Comparison of ENCODE assay signal across 9 cellular contexts in the genomic region with DNA sequence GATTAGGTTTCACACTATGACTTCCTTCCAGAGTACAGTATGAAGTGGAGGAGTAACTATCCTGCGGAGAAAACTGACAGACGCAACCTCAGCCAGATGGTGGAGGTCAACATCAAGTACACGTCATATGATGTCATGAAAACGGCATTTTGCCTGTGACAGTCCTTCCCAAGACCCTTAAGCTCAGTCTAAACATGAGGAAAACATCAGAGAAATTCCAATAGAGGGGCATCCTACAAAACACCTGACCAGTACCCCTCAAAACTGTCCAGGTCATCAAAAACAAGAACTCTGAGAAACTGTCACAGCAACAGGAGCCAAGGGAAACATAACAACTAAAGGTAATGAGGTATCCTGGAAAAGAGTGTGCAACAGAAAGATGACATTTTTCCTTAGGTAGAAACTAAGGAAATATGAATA. TPM values are rescaled to one million over a fixed set of nuclear protein-coding genes. Genes with fewer than 3 reads are reported as not detected.
DNase-seq lines count a peak whose midpoint lies in the region; ATAC-seq and TF ChIP-seq lines count a peak whose summit lies in the region.
"Had no signal": no experiment of that assay in that cellular context is flagged by ENCODE, and none has a peak within 500 bp of the region (broad histone marks: within the 10 kb centered on the region; RNA-seq: fewer than 3 reads in every experiment).

No MANE protein-coding gene starts in this region.

- no TSS peak for BruUV-seq in IMR-90 (replicated peaks; lab: Mats Ljungman, UMichigan)

- TF ChIP-seq RAD21 in IMR-90 (IDR thresholded peaks at IDR 0.05; ENCODE audit: low read length), result no peak

- H3K27me3 ChIP-seq in CD4-positive, alpha-beta memory T cell (ENCODE audit: insufficient read depth, low read length), result no peaks in the 10 kb centered on the region
- no peaks in the 10 kb centered on the region for H3K27me3 ChIP-seq in IMR-90 (ENCODE audit: control insufficient read depth, insufficient read depth, low read length)
- H3K27me3 ChIP-seq in mesenchymal stem cell (ENCODE audit: control insufficient read depth in 1 of 2, insufficient read depth in 1 of 2, low read length in 2 of 2), result no peaks in the 10 kb centered on the region

- ATAC-seq in IMR-90 (ENCODE audit: low read depth) (no peak), HG03097 (IDR thresholded peaks at IDR 0.05; ENCODE audit: low FRiP score, unreplicated experiment) (no peak), GM18858 (IDR thresholded peaks at IDR 0.05; ENCODE audit: unreplicated experiment) (no peak)

- peaks cover 0 to 2% (median 0%) of the 10 kb centered on the region in 8 donors for H3K9me3 Mint-ChIP-seq in CD4-positive, alpha-beta memory T cell
- peaks cover 4% of the 10 kb centered on the region for H3K9me3 Mint-ChIP-seq in activated CD4-positive, alpha-beta memory T cell treated with anti-CD3 and anti-CD28 coated beads for 36 hours

- H2BK15ac ChIP-seq in IMR-90 (ENCODE audit: low read depth, low read length) (no peak overlapping the region), mesenchymal stem cell (ENCODE audit: low read depth, poor library complexity, severe bottlenecking) (no peak overlapping the region)

- peak overlapping the region in 6 of 8 donors; percentile 10 to 68 (median 62) for H3K4me3 Mint-ChIP-seq in CD4-positive, alpha-beta memory T cell
- H3K4me3 Mint-ChIP-seq in activated CD4-positive, alpha-beta memory T cell treated with anti-CD3 and anti-CD28 coated beads for 36 hours, result peak overlapping the region; percentile 50

- H3K4me3 ChIP-seq in CD4-positive, alpha-beta memory T cell (ENCODE audit: low read length in 2 of 2), result no peak overlapping the region
- H3K4me3 ChIP-seq in IMR-90 (ENCODE audit: insufficient read depth, low read depth, low read length) (no peak overlapping the region), mesenchymal stem cell (ENCODE audit: insufficient read depth in 1 of 2, low read depth in 1 of 2, low read length in 2 of 2) (no peak overlapping the region)

- CTCF ChIA-PET in CD4-positive, alpha-beta memory T cell (lab: Charles Lee; ENCODE audit: partially characterized antibody), result interaction anchor here (1.0 to 6.2 kb wide), 6 partner anchors 115 to 204 kb away, joined by 3 to 49 read pairs (median 9); a partner anchor contains a TSS
- CTCF ChIA-PET in IMR-90 (lab: Yijun Ruan, JAX), result interaction anchor here (0.6 to 1.9 kb wide), 7 partner anchors 33 to 157 kb away, joined by 3 to 6 read pairs (median 4); no protein-coding TSS in a partner anchor
- CTCF ChIA-PET in activated CD4-positive, alpha-beta memory T cell treated with anti-CD3 and anti-CD28 coated beads for 36 hours (lab: Charles Lee), result interaction anchor here (0.7 to 3.3 kb wide), 4 partner anchors 116 to 188 kb away, joined by 3 to 26 read pairs (median 5); no protein-coding TSS in a partner anchor

- H3K79me1 ChIP-seq in IMR-90 (ENCODE audit: low read depth in 1 of 2, low read length in 2 of 2) (peaks cover 24 to 56% of the 10 kb centered on the region in 2 experiments), mesenchymal stem cell (replicated peaks; ENCODE audit: low read length, poor library complexity, severe bottlenecking) (peaks cover 18% of the 10 kb centered on the region)

- no peak for TF ChIP-seq POLR2A in IMR-90 (IDR thresholded peaks at IDR 0.05; ENCODE audit: low read depth, low read length)

- no peak for DNase-seq in CD4-positive, alpha-beta memory T cell
- DNase-seq in IMR-90 (peak; percentile 89), mesenchymal stem cell (peak; percentile 84), DMS79 (lab: John Stamatoyannopoulos, UW) (no peak)
- DNase-seq in activated CD4-positive, alpha-beta memory T cell treated with anti-CD3 and anti-CD28 coated beads for 36 hours, result no peak
- DNase-seq in stimulated activated CD4-positive, alpha-beta T cell treated with anti-CD3 and anti-CD28 coated beads, Interleukin-2, amount 100 ng/mL, for 48 hours, result no peak

- H3K9me3 ChIP-seq in CD4-positive, alpha-beta memory T cell (ENCODE audit: control insufficient read depth in 1 of 2, low read length in 2 of 2), result no peaks in the 10 kb centered on the region
- H3K9me3 ChIP-seq in IMR-90 (ENCODE audit: control insufficient read depth, insufficient read depth, low read length) (no peaks in the 10 kb centered on the region), mesenchymal stem cell (ENCODE audit: control insufficient read depth, low read length) (no peaks in the 10 kb centered on the region)

- no peaks in the 10 kb centered on the region for H3K27me3 Mint-ChIP-seq in CD4-positive, alpha-beta memory T cell
- H3K27me3 Mint-ChIP-seq in activated CD4-positive, alpha-beta memory T cell treated with anti-CD3 and anti-CD28 coated beads for 36 hours, result peaks cover 4% of the 10 kb centered on the region

- H3K36me3 Mint-ChIP-seq in CD4-positive, alpha-beta memory T cell, result peaks cover 0 to 8% of the 10 kb centered on the region in 2 donors
- peaks cover 29% of the 10 kb centered on the region for H3K36me3 Mint-ChIP-seq in activated CD4-positive, alpha-beta memory T cell treated with anti-CD3 and anti-CD28 coated beads for 36 hours

- H4K91ac ChIP-seq in IMR-90 (ENCODE audit: insufficient read depth, low read depth, low read length), result no peak overlapping the region
- no peak overlapping the region for H4K91ac ChIP-seq in mesenchymal stem cell (ENCODE audit: low read length)

- no peak overlapping the region for H4K5ac ChIP-seq in IMR-90 (ENCODE audit: low read depth, low read length)

- H3K56ac ChIP-seq in IMR-90 (ENCODE audit: extremely low read depth, insufficient read depth, low read length), result no peak overlapping the region

- H3K18ac ChIP-seq in IMR-90 (ENCODE audit: low read depth, low read length), result no peak overlapping the region
- no peak overlapping the region for H3K18ac ChIP-seq in mesenchymal stem cell (ENCODE audit: low read depth in 1 of 2, low read length in 2 of 2)

- H3K27ac Mint-ChIP-seq in CD4-positive, alpha-beta memory T cell, result peak overlapping the region; percentile 35 to 99 (median 75)
- H3K27ac Mint-ChIP-seq in activated CD4-positive, alpha-beta memory T cell treated with anti-CD3 and anti-CD28 coated beads for 36 hours, result peak overlapping the region; percentile 64

- no peaks in the 10 kb centered on the region for H3K36me3 ChIP-seq in CD4-positive, alpha-beta memory T cell (ENCODE audit: insufficient read depth, low read length)
- H3K36me3 ChIP-seq in IMR-90 (ENCODE audit: control insufficient read depth, insufficient read depth, low read length) (no peaks in the 10 kb centered on the region; the same call in 1 of the 2 replicates), mesenchymal stem cell (ENCODE audit: control insufficient read depth in 1 of 2, insufficient read depth in 2 of 2, low read depth in 1 of 2, low read length in 2 of 2) (peaks cover 0 to 7% of the 10 kb centered on the region in 2 experiments)

- H3K9me1 ChIP-seq in IMR-90 (ENCODE audit: insufficient read depth, low read length), result peaks cover 7% of the 10 kb centered on the region

- peak overlapping the region; percentile 22; the same call in 1 of the 2 replicates for H2AK5ac ChIP-seq in IMR-90 (ENCODE audit: low read depth, low read length)
- no peak overlapping the region for H2AK5ac ChIP-seq in mesenchymal stem cell (ENCODE audit: low read length, severe bottlenecking)

- no peak overlapping the region for H2BK5ac ChIP-seq in IMR-90 (ENCODE audit: low read depth, low read length, poor library complexity, severe bottlenecking)
- no peak overlapping the region for H2BK5ac ChIP-seq in mesenchymal stem cell (ENCODE audit: low read depth, low read length, poor library complexity, severe bottlenecking)

- no peak overlapping the region for H2BK20ac ChIP-seq in IMR-90 (ENCODE audit: low read depth, low read length)

- H3K23ac ChIP-seq in IMR-90 (ENCODE audit: low read depth, low read length) (0 out of 2 replicates have a peak overlapping the region, but pooled peaks have one; percentile 4), mesenchymal stem cell (ENCODE audit: low read length in 2 of 2) (no peak overlapping the region)

- H2AFZ ChIP-seq in IMR-90 (replicated peaks; ENCODE audit: low read length, poor library complexity), result no peak overlapping the region
- H2AFZ ChIP-seq in mesenchymal stem cell (ENCODE audit: low read depth, low read length), result no peak overlapping the region

- no peak overlapping the region for H3K9ac ChIP-seq in IMR-90 (ENCODE audit: low read depth, low read length)
- peak overlapping the region; percentile 98 for H3K9ac ChIP-seq in mesenchymal stem cell (ENCODE audit: low read length)

- TF ChIP-seq CTCF in IMR-90 (conservative IDR thresholded peaks at IDR 0.05; ENCODE audit: low read depth, low read length), result no peak

- H3K4me1 Mint-ChIP-seq in CD4-positive, alpha-beta memory T cell, result peaks cover 25 to 62% (median 34%) of the 10 kb centered on the region in 4 donors
- peaks cover 63% of the 10 kb centered on the region for H3K4me1 Mint-ChIP-seq in activated CD4-positive, alpha-beta memory T cell treated with anti-CD3 and anti-CD28 coated beads for 36 hours (ENCODE audit: low read depth)

- H2AK9ac ChIP-seq in IMR-90 (replicated peaks; ENCODE audit: low read depth, low read length, poor library complexity), result no peak overlapping the region

- H4K8ac ChIP-seq in IMR-90 (ENCODE audit: low read depth in 2 of 2, low read length in 2 of 2) (peak overlapping the region in 1 of 2 experiments; percentile 34; a peak in 1 of 4 replicates), mesenchymal stem cell (ENCODE audit: low read length) (no peak overlapping the region)

- 0 out of 2 replicates have a peak overlapping the region, but pooled peaks have one; percentile 3 for H3K14ac ChIP-seq in IMR-90 (replicated peaks; ENCODE audit: low read depth, low read length)
- H3K14ac ChIP-seq in mesenchymal stem cell (ENCODE audit: low read length in 2 of 2), result no peak overlapping the region

- in situ Hi-C loops in IMR-90 (cut with MboI; ENCODE audit: low sequenced_read_pairs), result loop anchor here (10.0 to 25.0 kb wide), 2 partner anchors 192 to 445 kb away; no protein-coding TSS in a partner anchor

- no CpG with 5 or more reads among the region's 4 CpGs for WGBS in IMR-90 (ENCODE audit: extremely low coverage in 2 of 2, insufficient read length in 1 of 2), 2 experiments
- WGBS in mesenchymal stem cell, result 15% methylated on average over 4 of the region's 4 CpGs

- H3K4me1 ChIP-seq in CD4-positive, alpha-beta memory T cell (ENCODE audit: insufficient read depth, low read length), result peaks cover 24% of the 10 kb centered on the region
- H3K4me1 ChIP-seq in IMR-90 (ENCODE audit: control insufficient read depth, insufficient read depth, low read length) (peaks cover 6% of the 10 kb centered on the region), mesenchymal stem cell (ENCODE audit: control insufficient read depth, insufficient read depth, low read depth, low read length) (peaks cover 10% of the 10 kb centered on the region)

- dilution Hi-C loops in IMR-90 (cut with HindIII; ENCODE audit: low sequenced_read_pairs, unreplicated experiment), result no loop called here

- POLR2A ChIA-PET in CD4-positive, alpha-beta memory T cell (lab: Charles Lee; ENCODE audit: partially characterized antibody), result interaction anchor here (2.1 to 6.0 kb wide), 5 partner anchors 11 to 204 kb away, joined by 5 to 152 read pairs (median 39); a partner anchor contains a TSS
- POLR2A ChIA-PET in IMR-90 (lab: Charles Lee; ENCODE audit: unreplicated experiment), result interaction anchor here (0.6 to 1.4 kb wide), 3 partner anchors 116 to 186 kb away, joined by 3 to 4 read pairs (median 4); a partner anchor contains a TSS
- POLR2A ChIA-PET in activated CD4-positive, alpha-beta memory T cell treated with anti-CD3 and anti-CD28 coated beads for 36 hours (lab: Charles Lee), result interaction anchor here (0.6 to 6.8 kb wide), 4 partner anchors 117 to 204 kb away, joined by 3 to 171 read pairs (median 30); a partner anchor contains a TSS

- intact Hi-C loops in CD4-positive, alpha-beta memory T cell (cut with micrococcal nuclease), result loop anchor here (5.0 to 10.0 kb wide), 2 partner anchors 442 to 605 kb away; no protein-coding TSS in a partner anchor
- intact Hi-C loops in IMR-90 (cut with micrococcal nuclease), result loop anchor here (1.0 to 5.0 kb wide), 2 partner anchors 65 to 186 kb away; no protein-coding TSS in a partner anchor
- intact Hi-C loops in activated CD4-positive, alpha-beta memory T cell treated with anti-CD3 and anti-CD28 coated beads for 36 hours (cut with micrococcal nuclease), result no loop called here

- H2BK120ac ChIP-seq in IMR-90 (ENCODE audit: low read depth, low read length) (no peak overlapping the region), mesenchymal stem cell (ENCODE audit: low read depth, low read length) (no peak overlapping the region)

- H3K4ac ChIP-seq in IMR-90 (ENCODE audit: low read depth, low read length) (no peak overlapping the region), mesenchymal stem cell (ENCODE audit: low read depth in 1 of 2, low read length in 2 of 2) (no peak overlapping the region)

- no peak overlapping the region for H2BK12ac ChIP-seq in mesenchymal stem cell (ENCODE audit: low read length in 2 of 2)

- peak overlapping the region; percentile 9; the same call in 1 of the 2 replicates for H3K4me2 ChIP-seq in IMR-90 (ENCODE audit: low read depth, low read length)
- H3K4me2 ChIP-seq in mesenchymal stem cell (ENCODE audit: low read length, poor library complexity, severe bottlenecking), result peak overlapping the region; percentile 14

- peaks cover 22% of the 10 kb centered on the region for H4K20me1 ChIP-seq in IMR-90 (ENCODE audit: insufficient read depth, low read length)

- H3K27ac ChIP-seq in CD4-positive, alpha-beta memory T cell (ENCODE audit: low read depth, low read length), result no peak overlapping the region
- H3K27ac ChIP-seq in IMR-90 (ENCODE audit: insufficient read depth, low read length) (no peak overlapping the region), mesenchymal stem cell (ENCODE audit: low read length, poor library complexity, severe bottlenecking) (peak overlapping the region; percentile 39)

RNA-seq across cellular contexts. Expression of a gene that starts 1.7 kb away (rescaled TPM):
- total RNA-seq in CD4-positive, alpha-beta memory T cell, result not detected
- not detected for polyA plus RNA-seq in CD4-positive, alpha-beta memory T cell
- under 0.01 TPM in 2 replicates for total RNA-seq in IMR-90 (2012; rRNA removed)
- polyA plus RNA-seq in IMR-90 (2012; rRNA removed), result not detected in 2 replicates
- polyA plus RNA-seq in IMR-90 (2012; cell fraction: cytosol; rRNA removed), result not detected in 2 replicates
- polyA plus RNA-seq in IMR-90 (2012; cell fraction: nucleus; rRNA removed; ENCODE audit: low replicate concordance), result not detected in 2 replicates
- total RNA-seq in activated CD4-positive, alpha-beta memory T cell treated with anti-CD3 and anti-CD28 coated beads for 36 hours, result not detected
- polyA plus RNA-seq in mesenchymal stem cell (2013, experiment 1 of 2), result not detected
- polyA plus RNA-seq in mesenchymal stem cell (2013, experiment 2 of 2), result not detected
- total RNA-seq: T-helper 1 cell treated with Interleukin-12 subunit alpha and Interleukin-12 subunit beta and Interleukin-4 antibody, amounts not matched to agents 30 ng/mL and 1 ng/mL, for 36 hours had no signal

Comparison
In these comparisons a context has a peak if more than half of its experiments do, and no peak if none do; other contexts are left out.
1. DNase-seq: peak in IMR-90 (single experiment) and mesenchymal stem cell (single experiment); none in CD4-positive, alpha-beta memory T cell (0 of 5), activated CD4-positive, alpha-beta memory T cell treated with anti-CD3 and anti-CD28 coated beads for 36 hours (single experiment), stimulated activated CD4-positive, alpha-beta T cell treated with anti-CD3 and anti-CD28 coated beads, Interleukin-2, amount 100 ng/mL, for 48 hours (0 of 2) and DMS79 (single experiment).